8 cellular contexts compared by ENCODE assay signal in genomic region chr16:57446530-57447141, GRCh38. TPM values are rescaled to one million over a fixed set of nuclear protein-coding genes. Genes with fewer than 3 reads are reported as not detected.
DNase-seq lines count a peak whose midpoint lies in the region; ATAC-seq and TF ChIP-seq lines count a peak whose summit lies in the region.

No MANE protein-coding gene starts in this region.

- intact Hi-C loops in left ventricle myocardium inferior (cut with micrococcal nuclease), result no loop called here

- H3K36me3 Mint-ChIP-seq in activated naive CD8-positive, alpha-beta T cell treated with anti-CD3 and anti-CD28 coated beads for 36 hours, result peaks cover 24% of the 10 kb centered on the region

- no peaks in the 10 kb centered on the region for H3K9me3 ChIP-seq in left ventricle myocardium inferior (replicated peaks)

- peak overlapping the region; percentile 93 for H3K4me3 Mint-ChIP-seq in activated naive CD8-positive, alpha-beta T cell treated with anti-CD3 and anti-CD28 coated beads for 36 hours

- H3K4me3 ChIP-seq in left ventricle myocardium inferior, result peak overlapping the region; percentile 98

- H3K27ac Mint-ChIP-seq in activated naive CD8-positive, alpha-beta T cell treated with anti-CD3 and anti-CD28 coated beads for 36 hours, result peak overlapping the region; percentile 91

- no peak for TF ChIP-seq CTCF in left ventricle myocardium inferior (IDR thresholded peaks at IDR 0.05; ENCODE audit: borderline replicate concordance)

- H3K4me1 Mint-ChIP-seq in activated naive CD8-positive, alpha-beta T cell treated with anti-CD3 and anti-CD28 coated beads for 36 hours, result peaks cover 34% of the 10 kb centered on the region

- peaks cover 15% of the 10 kb centered on the region for H3K36me3 ChIP-seq in left ventricle myocardium inferior

- H3K9me3 Mint-ChIP-seq in activated naive CD8-positive, alpha-beta T cell treated with anti-CD3 and anti-CD28 coated beads for 36 hours, result no peaks in the 10 kb centered on the region

- peaks cover 63% of the 10 kb centered on the region for H3K4me1 ChIP-seq in left ventricle myocardium inferior

- in situ Hi-C loops in ACHN (cut with HindIII; ENCODE audit: low pct_ligation_motif_present, low pct_unique_long_range_greater_than_20kb, low sequenced_read_pairs), result no loop called here

- ATAC-seq in GM18502 (IDR thresholded peaks at IDR 0.05; ENCODE audit: poor library complexity, unreplicated experiment), result peak; percentile 39
- peak; percentile 32 for ATAC-seq in HG02943 (IDR thresholded peaks at IDR 0.05; ENCODE audit: low read depth, unreplicated experiment)
- ATAC-seq in GM18858 (IDR thresholded peaks at IDR 0.05; ENCODE audit: unreplicated experiment), result no peak

- DNase-seq in ACHN (peak; percentile 26), NCI-H2171 treated with DMSO at 0.1 percent for 48 hours (lab: John Stamatoyannopoulos, UW) (peak; percentile 58), left ventricle myocardium inferior (peak; percentile 36), renal cortical epithelial cell (ENCODE audit: low read depth) (peak; percentile 43)
- DNase-seq in activated naive CD8-positive, alpha-beta T cell treated with anti-CD3 and anti-CD28 coated beads for 36 hours, result peak; percentile 24

- peak overlapping the region; percentile 98 for H3K27ac ChIP-seq in left ventricle myocardium inferior (replicated peaks)

- no peaks in the 10 kb centered on the region for H3K27me3 ChIP-seq in left ventricle myocardium inferior (ENCODE audit: low read depth)

- H3K27me3 Mint-ChIP-seq in activated naive CD8-positive, alpha-beta T cell treated with anti-CD3 and anti-CD28 coated beads for 36 hours, result no peaks in the 10 kb centered on the region

RNA-seq across cellular contexts. Expression of gene CIAPIN1, which starts 0.5 kb away (rescaled TPM):
- total RNA-seq in activated naive CD8-positive, alpha-beta T cell treated with anti-CD3 and anti-CD28 coated beads for 36 hours, result 10 to 100 TPM; 71.3 to 73.6 TPM
- total RNA-seq in left ventricle myocardium inferior, result 43.2 TPM
- total RNA-seq in renal cortical epithelial cell, result 60.6 and 78.1 TPM in 2 replicates

RNA-seq across cellular contexts. Expression of gene COQ9, which starts 0.6 kb away (rescaled TPM):
- 10 to 100 TPM; 46.3 to 49.6 TPM for total RNA-seq in activated naive CD8-positive, alpha-beta T cell treated with anti-CD3 and anti-CD28 coated beads for 36 hours
- total RNA-seq in left ventricle myocardium inferior (234 TPM), renal cortical epithelial cell (53.3 and 95.2 TPM in 2 replicates)

RNA-seq across cellular contexts. Expression of gene POLR2C, which starts 15.8 kb away (rescaled TPM):
- total RNA-seq in activated naive CD8-positive, alpha-beta T cell treated with anti-CD3 and anti-CD28 coated beads for 36 hours, result 10 to 100 TPM; 72.1 to 76.2 TPM
- total RNA-seq in left ventricle myocardium inferior (47.6 TPM), renal cortical epithelial cell (78.5 and 83.8 TPM in 2 replicates)

RNA-seq across cellular contexts. Expression of gene DOK4, which starts 39.7 kb away (rescaled TPM):
- 1 to 10 TPM; 4.5 to 4.8 TPM for total RNA-seq in activated naive CD8-positive, alpha-beta T cell treated with anti-CD3 and anti-CD28 coated beads for 36 hours
- total RNA-seq in left ventricle myocardium inferior, result 10.0 TPM
- total RNA-seq in renal cortical epithelial cell, result 50.2 and 72.3 TPM in 2 replicates

RNA-seq across cellular contexts. Expression of gene CCL17, which starts 42.1 kb away (rescaled TPM):
- not detected for total RNA-seq in activated naive CD8-positive, alpha-beta T cell treated with anti-CD3 and anti-CD28 coated beads for 36 hours
- total RNA-seq in left ventricle myocardium inferior (not detected), renal cortical epithelial cell (not detected in 2 replicates)
